8 cellular contexts compared by ENCODE assay signal in the genomic region with DNA sequence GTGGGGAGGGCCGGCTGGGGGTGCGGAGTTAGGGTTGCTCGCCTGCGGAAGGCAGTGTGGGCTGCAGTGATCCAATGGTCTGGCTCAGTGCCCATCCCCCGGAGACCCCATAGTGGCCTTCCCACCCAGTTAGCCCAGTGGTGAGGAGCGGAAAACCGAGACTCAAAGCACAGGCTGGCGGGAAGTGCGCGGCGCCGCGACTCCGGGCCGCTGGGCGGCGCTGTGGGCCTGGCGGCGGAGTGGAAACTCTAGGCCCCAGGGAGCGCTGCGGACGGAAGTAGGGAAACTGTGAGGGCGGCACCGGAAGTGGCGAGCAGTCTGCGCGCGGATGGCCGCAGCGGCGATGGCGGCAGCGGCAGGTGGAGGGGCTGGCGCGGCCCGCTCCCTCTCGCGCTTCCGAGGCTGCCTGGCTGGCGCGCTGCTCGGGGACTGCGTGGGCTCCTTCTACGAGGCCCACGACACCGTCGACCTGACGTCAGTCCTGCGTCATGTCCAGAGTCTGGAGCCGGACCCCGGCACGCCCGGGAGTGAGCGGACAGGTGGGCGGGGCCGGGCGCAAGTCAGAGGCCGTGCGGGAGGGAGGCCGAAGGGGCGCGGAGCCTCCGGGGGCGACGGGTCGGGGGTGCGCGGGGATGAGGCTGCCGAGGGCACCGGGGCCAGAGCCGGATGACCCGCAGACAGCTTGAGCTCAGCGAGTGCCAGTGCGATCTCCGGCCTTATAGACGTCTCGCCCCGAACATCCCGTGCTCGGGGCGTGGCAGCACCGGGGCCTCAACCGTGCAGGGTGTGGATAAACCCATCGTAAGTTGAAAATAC. TPM values are rescaled to one million over a fixed set of nuclear protein-coding genes. Genes with fewer than 3 reads are reported as not detected.
DNase-seq lines count a peak whose midpoint lies in the region; ATAC-seq and TF ChIP-seq lines count a peak whose summit lies in the region.

A gene with protein sequence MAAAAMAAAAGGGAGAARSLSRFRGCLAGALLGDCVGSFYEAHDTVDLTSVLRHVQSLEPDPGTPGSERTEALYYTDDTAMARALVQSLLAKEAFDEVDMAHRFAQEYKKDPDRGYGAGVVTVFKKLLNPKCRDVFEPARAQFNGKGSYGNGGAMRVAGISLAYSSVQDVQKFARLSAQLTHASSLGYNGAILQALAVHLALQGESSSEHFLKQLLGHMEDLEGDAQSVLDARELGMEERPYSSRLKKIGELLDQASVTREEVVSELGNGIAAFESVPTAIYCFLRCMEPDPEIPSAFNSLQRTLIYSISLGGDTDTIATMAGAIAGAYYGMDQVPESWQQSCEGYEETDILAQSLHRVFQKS (plus strand): TSS at position 316 of the 816 bp plus-strand sequence. CDS start 13 bp downstream, at position 329.

- ATAC-seq in memory B cell (ENCODE audit: low read depth), result peak; percentile 90

- peak; percentile 82 to 84 for DNase-seq in Caco-2
- peak; percentile 98 for DNase-seq in GM20000 (ENCODE audit: low spot score)
- peak; percentile 86 for DNase-seq in HT-29 (ENCODE audit: low spot score)
- peak; percentile 92 for DNase-seq in NOMO-1 (lab: John Stamatoyannopoulos, UW; ENCODE audit: unreplicated experiment in 2 of 2)
- DNase-seq in effector memory CD4-positive, alpha-beta T cell, result peak; percentile 79 to 85 (median 85)
- peak; percentile 86 for DNase-seq in memory B cell (ENCODE audit: low spot score in 2 of 2)
- peak; percentile 86 for DNase-seq in stimulated activated CD8-positive, alpha-beta memory T cell treated with anti-CD3 and anti-CD28 coated beads, Interleukin-12 subunit alpha, Interleukin-12 subunit beta, amount 100 ng/mL, for 1 hour (ENCODE audit: low read depth)

- H3K27ac Mint-ChIP-seq in Caco-2 (ENCODE audit: unreplicated experiment), result peak within 1 kb of the TSS; percentile 91
- H3K27ac Mint-ChIP-seq in memory B cell, result peak within 1 kb of the TSS; percentile 87

- no peaks in the 10 kb centered on the region for H3K27me3 ChIP-seq in Caco-2 (replicated peaks; ENCODE audit: control insufficient read depth, insufficient read depth, low read length)
- peaks cover 7% of the 10 kb centered on the region for H3K27me3 ChIP-seq in effector memory CD4-positive, alpha-beta T cell (replicated peaks; ENCODE audit: control insufficient read depth, insufficient read depth, low read length, poor library complexity, severe bottlenecking)

- H3K9me3 ChIP-seq in Caco-2, result no peaks in the 10 kb centered on the region
- no peaks in the 10 kb centered on the region for H3K9me3 ChIP-seq in effector memory CD4-positive, alpha-beta T cell (ENCODE audit: control insufficient read depth, low read length)

- POLR2A ChIA-PET in Caco-2 (lab: Charles Lee), result no interaction called here
- POLR2A ChIA-PET in activated CD8-positive, alpha-beta memory T cell treated with anti-CD3 and anti-CD28 coated beads for 36 hours (lab: Charles Lee), result interaction anchor here (0.6 to 0.9 kb wide), 2 partner anchors 103 to 158 kb away, joined by 3 to 4 read pairs; a partner anchor contains a TSS

- H3K36me3 Mint-ChIP-seq in Caco-2 (ENCODE audit: insufficient read depth, unreplicated experiment), result peaks cover 18% of the 10 kb centered on the region
- H3K36me3 Mint-ChIP-seq in memory B cell, result peaks cover 4% of the 10 kb centered on the region

- H3K9me3 Mint-ChIP-seq in Caco-2 (ENCODE audit: unreplicated experiment) (no peaks in the 10 kb centered on the region), memory B cell (no peaks in the 10 kb centered on the region)

- H3K4me3 ChIP-seq in Caco-2 (ENCODE audit: low read depth, low read length), result peak within 1 kb of the TSS; percentile 95
- H3K4me3 ChIP-seq in effector memory CD4-positive, alpha-beta T cell (ENCODE audit: insufficient read depth, low read depth, low read length, poor library complexity, severe bottlenecking), result peak within 1 kb of the TSS; percentile 97

- H3K4me3 Mint-ChIP-seq in Caco-2 (ENCODE audit: unreplicated experiment) (peak within 1 kb of the TSS; percentile 93), memory B cell (peak within 1 kb of the TSS; percentile 91)

- intact Hi-C loops in Caco-2 (cut with micrococcal nuclease; ENCODE audit: unreplicated experiment), result no loop called here

- CTCF ChIA-PET in Caco-2 (lab: Charles Lee), result no interaction called here
- CTCF ChIA-PET in activated CD8-positive, alpha-beta memory T cell treated with anti-CD3 and anti-CD28 coated beads for 36 hours (lab: Charles Lee), result interaction anchor here (1.1 to 1.2 kb wide), 3 partner anchors 31 to 197 kb away, joined by 3 read pairs; a partner anchor contains a TSS

- no peaks in the 10 kb centered on the region; the same call in 1 of the 2 replicates for H3K36me3 ChIP-seq in Caco-2 (ENCODE audit: control insufficient read depth, insufficient read depth, low read length)
- H3K36me3 ChIP-seq in effector memory CD4-positive, alpha-beta T cell (ENCODE audit: control insufficient read depth, insufficient read depth, low read length), result peaks cover 27% of the 10 kb centered on the region

- peak within 1 kb of the TSS; percentile 85 for H3K27ac ChIP-seq in effector memory CD4-positive, alpha-beta T cell (ENCODE audit: insufficient read depth, low read length, poor library complexity, severe bottlenecking)

- H3K4me1 Mint-ChIP-seq in Caco-2 (ENCODE audit: low read depth, unreplicated experiment) (no peaks in the 10 kb centered on the region), memory B cell (peaks cover 16% of the 10 kb centered on the region)

- no TSS peak for BruUV-seq in Caco-2 (replicated peaks; lab: Mats Ljungman, UMichigan)

- H3K4me1 ChIP-seq in Caco-2, result no peaks in the 10 kb centered on the region
- H3K4me1 ChIP-seq in effector memory CD4-positive, alpha-beta T cell (ENCODE audit: control insufficient read depth, insufficient read depth, low read length, poor library complexity, severe bottlenecking), result peaks cover 17% of the 10 kb centered on the region

- TF ChIP-seq CTCF in Caco-2 (IDR thresholded peaks at IDR 0.05; ENCODE audit: insufficient read depth in 1 of 2, low read depth in 1 of 2, low read length in 1 of 2, severe bottlenecking in 1 of 2, unreplicated experiment in 1 of 2), result peak; percentile 72 to 83
- TF ChIP-seq CTCF in GM20000 (IDR thresholded peaks at IDR 0.05; ENCODE audit: extremely low read depth, missing control alignments), result peak; percentile 97

- H3K27me3 Mint-ChIP-seq in Caco-2 (ENCODE audit: insufficient read depth, unreplicated experiment) (no peaks in the 10 kb centered on the region), memory B cell (peaks cover 9% of the 10 kb centered on the region)

RNA-seq across cellular contexts. Expression of the gene that starts here (rescaled TPM):
- total RNA-seq in Caco-2 (2022), result 17.5 and 19.3 TPM in 2 replicates
- total RNA-seq in HT-29 (2014; rRNA removed; shearing (Covaris generic)), result 61.8 and 68.7 TPM in 2 replicates
- 10 to 100 TPM; 46.0 to 46.6 TPM for total RNA-seq in activated CD8-positive, alpha-beta memory T cell treated with anti-CD3 and anti-CD28 coated beads for 36 hours

Comparison
In these comparisons a context has a peak if more than half of its experiments do, and no peak if none do; other contexts are left out.
1. Peak in every context shown above with its lines: DNase-seq, ATAC-seq, H3K4me3 ChIP-seq and H3K27ac ChIP-seq.